In the genomic region with DNA sequence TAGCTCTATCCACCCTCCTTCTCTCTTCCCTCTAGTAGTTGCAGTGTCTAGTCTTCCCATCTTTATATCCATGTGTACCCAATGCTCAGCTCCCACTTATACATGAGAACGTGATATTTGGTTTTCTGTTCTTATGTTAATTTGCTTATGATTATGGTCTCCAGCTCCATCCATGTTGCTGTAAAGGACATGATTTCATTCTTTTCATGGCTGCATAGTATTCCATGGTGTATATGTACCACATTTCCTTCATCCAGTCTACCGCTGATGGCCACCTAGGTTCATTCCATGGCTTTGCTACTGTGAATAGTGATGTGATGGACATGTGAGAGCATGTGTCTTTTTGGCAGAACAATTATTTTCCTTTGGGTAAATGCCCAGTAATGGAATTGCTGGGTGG, we compare ENCODE assay signal across 20 cellular contexts. TPM values are rescaled to one million over a fixed set of nuclear protein-coding genes. Genes with fewer than 3 reads are reported as not detected.
"Had no signal": no experiment of that assay in that cellular context is flagged by ENCODE, and none has a peak within 500 bp of the region (broad histone marks: within the 10 kb centered on the region; RNA-seq: fewer than 3 reads in every experiment).

No MANE protein-coding gene starts in this region.

- H3K9me3 ChIP-seq: MG63, SJSA1 had no signal

- H3K36me3 ChIP-seq: MG63, SJSA1 had no signal

- DNase-seq: Karpas-422, KG1, MG63, NCI-H1092 treated with DMSO at 0.1 percent for 48 hours, NCI-H1436, NCI-H187, NCI-H2029, NCI-H2081 treated with DMSO at 0.1 percent for 48 hours, NCI-H2171, NCI-H226, NCI-H446, NCI-H510A, NCI-H524 treated with DMSO at 0.1 percent for 48 hours, NCI-H69, NCI-H774, Right ventricle myocardium superior, RPMI8226, SIG-M5 had no signal

- H3K4me3 ChIP-seq: MG63, SJSA1, SK-N-MC had no signal

- H3K27me3 ChIP-seq: MG63, SJSA1 had no signal

- H3K27ac ChIP-seq: SK-N-MC had no signal

RNA-seq across cellular contexts. Expression of a gene that starts 6.5 kb away (rescaled TPM):
- total RNA-seq: Right ventricle myocardium superior, SJSA1 had no signal

RNA-seq across cellular contexts. Expression of a gene that starts 28.0 kb away (rescaled TPM):
- total RNA-seq: Right ventricle myocardium superior, SJSA1 had no signal
